8 cellular contexts compared by ENCODE assay signal in the genomic region with DNA sequence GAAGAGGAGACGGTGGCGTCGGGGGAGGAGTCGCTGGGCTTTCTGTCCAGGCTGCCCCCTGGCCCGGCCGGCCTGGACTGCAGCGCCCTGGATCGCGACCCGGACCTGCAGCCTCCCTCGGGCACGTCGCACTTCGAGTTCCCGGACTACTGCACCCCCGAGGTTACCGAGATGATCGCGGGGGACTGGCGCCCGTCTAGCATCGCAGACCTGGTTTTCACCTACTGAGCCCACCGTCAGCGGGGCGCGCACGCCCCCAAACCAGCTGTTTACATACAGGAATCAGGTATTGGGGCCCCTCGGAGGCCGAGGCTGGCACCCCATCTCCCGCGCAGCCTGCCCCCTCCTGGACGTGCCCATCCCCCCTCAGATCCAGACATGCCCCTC. TPM values are rescaled to one million over a fixed set of nuclear protein-coding genes. Genes with fewer than 3 reads are reported as not detected.
A peak's percentile ranks its signal among the peaks of the same experiment; 100 is the strongest.
DNase-seq lines count a peak whose midpoint lies in the region; ATAC-seq and TF ChIP-seq lines count a peak whose summit lies in the region.

No MANE protein-coding gene starts in this region.

- H3K4me1 ChIP-seq in Peyer's patch (peaks cover 0 to 28% (median 2%) of the 10 kb centered on the region in 4 donors), endocrine pancreas (ENCODE audit: control insufficient read depth, insufficient read depth, low read length) (no peaks in the 10 kb centered on the region)

- H3K4me3 Mint-ChIP-seq in naive thymus-derived CD8-positive, alpha-beta T cell = peak overlapping the region; percentile 69 to 91 (median 82)

- no peaks in the 10 kb centered on the region for H3K9me3 Mint-ChIP-seq in naive thymus-derived CD8-positive, alpha-beta T cell

- peak overlapping the region in 9 of 10 donors; percentile 76 to 98 (median 87) for H3K27ac Mint-ChIP-seq in naive thymus-derived CD8-positive, alpha-beta T cell

- TF ChIP-seq POLR2A in Peyer's patch (IDR thresholded peaks at IDR 0.05) = no peak

- H3K27me3 ChIP-seq in Peyer's patch (no peaks in the 10 kb centered on the region), endocrine pancreas (ENCODE audit: control insufficient read depth, insufficient read depth, low read length) (no peaks in the 10 kb centered on the region)

- peak; percentile 9 for ATAC-seq in naive thymus-derived CD8-positive, alpha-beta T cell

- H3K9me3 ChIP-seq in Peyer's patch = no peaks in the 10 kb centered on the region
- no peaks in the 10 kb centered on the region for H3K9me3 ChIP-seq in endocrine pancreas (ENCODE audit: control insufficient read depth, low read length)

- H3K27ac ChIP-seq in Peyer's patch = peak overlapping the region; percentile 89 to 98 (median 93)

- no peaks in the 10 kb centered on the region for H3K27me3 Mint-ChIP-seq in naive thymus-derived CD8-positive, alpha-beta T cell

- no peak for TF ChIP-seq CTCF in Peyer's patch (IDR thresholded peaks at IDR 0.05)

- no peaks in the 10 kb centered on the region for H3K36me3 Mint-ChIP-seq in naive thymus-derived CD8-positive, alpha-beta T cell

- POLR2A ChIA-PET in naive thymus-derived CD8-positive, alpha-beta T cell (lab: Charles Lee) = interaction anchor here (1.3 to 5.5 kb wide), 6 partner anchors 13 to 217 kb away, joined by 3 to 140 read pairs (median 7); a partner anchor contains a TSS

- peaks cover 14 to 47% (median 43%) of the 10 kb centered on the region in 4 donors for H3K4me1 Mint-ChIP-seq in naive thymus-derived CD8-positive, alpha-beta T cell

- DNase-seq in NCI-H2196 (lab: John Stamatoyannopoulos, UW; ENCODE audit: unreplicated experiment) (peak; percentile 58), NCI-H2196 treated with DMSO at 0.1 percent for 48 hours (lab: John Stamatoyannopoulos, UW; ENCODE audit: unreplicated experiment) (no peak), Peyer's patch (peak in 1 of 3 donors; percentile 65), epidermal melanocyte (ENCODE audit: insufficient read length, low spot score) (no peak), SKM-1 (lab: John Stamatoyannopoulos, UW; ENCODE audit: unreplicated experiment) (no peak)
- DNase-seq in naive thymus-derived CD8-positive, alpha-beta T cell = peak in 1 of 10 donors; percentile 56
- no peak for DNase-seq in stimulated activated CD4-positive, alpha-beta T cell treated with anti-CD3 and anti-CD28 coated beads, Interleukin-2, amount 100 ng/mL, for 24 hours

- H3K36me3 ChIP-seq in Peyer's patch = no peaks in the 10 kb centered on the region
- H3K36me3 ChIP-seq in endocrine pancreas (ENCODE audit: control insufficient read depth, insufficient read depth, low read length) = no peaks in the 10 kb centered on the region

- H3K4me3 ChIP-seq in Peyer's patch = peak overlapping the region; percentile 59 to 90 (median 80)
- no peak overlapping the region for H3K4me3 ChIP-seq in endocrine pancreas (ENCODE audit: control insufficient read depth, insufficient read depth, low read length)

- peak overlapping the region; percentile 73 for H3K9ac ChIP-seq in endocrine pancreas (ENCODE audit: control insufficient read depth, insufficient read depth, low read length)

RNA-seq across cellular contexts. Expression of a gene that starts 1.3 kb away (rescaled TPM):
- 1 to 10 TPM; 1.4 to 7.4 (median 2.5) TPM for total RNA-seq in Peyer's patch
- 10 to 100 TPM; 19.8 to 21.7 TPM for total RNA-seq in naive thymus-derived CD8-positive, alpha-beta T cell
- polyA plus RNA-seq in naive thymus-derived CD8-positive, alpha-beta T cell = 1 to 10 TPM; 1.3 to 2.1 (median 2.0) TPM

RNA-seq across cellular contexts. Expression of a gene that starts 20.3 kb away (rescaled TPM):
- 1 to 10 TPM; 2.1 to 5.5 (median 4.6) TPM for total RNA-seq in Peyer's patch
- 1 to 10 TPM; 1.2 to 1.6 TPM for total RNA-seq in naive thymus-derived CD8-positive, alpha-beta T cell
- polyA plus RNA-seq in naive thymus-derived CD8-positive, alpha-beta T cell = 1 to 10 TPM; 1.7 to 3.6 (median 2.6) TPM

RNA-seq across cellular contexts. Expression of a gene that starts 29.3 kb away (rescaled TPM):
- total RNA-seq in Peyer's patch = 10 to 100 TPM in 3 of 4 donors, 1 to 10 TPM in 1; 9.6 to 17.3 (median 13.9) TPM
- total RNA-seq in naive thymus-derived CD8-positive, alpha-beta T cell = 10 to 100 TPM; 29.6 to 29.7 TPM
- 10 to 100 TPM in 1 of 3 donors, 1 to 10 TPM in 2; 6.9 to 13.9 (median 7.5) TPM for polyA plus RNA-seq in naive thymus-derived CD8-positive, alpha-beta T cell

RNA-seq across cellular contexts. Expression of a gene that starts 36.1 kb away (rescaled TPM):
- 10 to 100 TPM in 2 of 4 donors, 1 to 10 TPM in 2; 6.3 to 41.3 (median 10.5) TPM for total RNA-seq in Peyer's patch
- total RNA-seq in naive thymus-derived CD8-positive, alpha-beta T cell = 1 to 10 TPM; 4.7 to 5.7 TPM
- polyA plus RNA-seq in naive thymus-derived CD8-positive, alpha-beta T cell = under 1 TPM; 0.46 to 0.80 (median 0.67) TPM

RNA-seq across cellular contexts. Expression of a gene that starts 53.9 kb away (rescaled TPM):
- 10 to 100 TPM in 2 of 4 donors, 1 to 10 TPM in 2; 8.3 to 22.7 (median 12.1) TPM for total RNA-seq in Peyer's patch
- total RNA-seq in naive thymus-derived CD8-positive, alpha-beta T cell = 1 to 10 TPM; 8.7 to 8.9 TPM
- polyA plus RNA-seq in naive thymus-derived CD8-positive, alpha-beta T cell = 1 to 10 TPM; 5.5 to 6.5 (median 6.2) TPM
